In the genomic region with DNA sequence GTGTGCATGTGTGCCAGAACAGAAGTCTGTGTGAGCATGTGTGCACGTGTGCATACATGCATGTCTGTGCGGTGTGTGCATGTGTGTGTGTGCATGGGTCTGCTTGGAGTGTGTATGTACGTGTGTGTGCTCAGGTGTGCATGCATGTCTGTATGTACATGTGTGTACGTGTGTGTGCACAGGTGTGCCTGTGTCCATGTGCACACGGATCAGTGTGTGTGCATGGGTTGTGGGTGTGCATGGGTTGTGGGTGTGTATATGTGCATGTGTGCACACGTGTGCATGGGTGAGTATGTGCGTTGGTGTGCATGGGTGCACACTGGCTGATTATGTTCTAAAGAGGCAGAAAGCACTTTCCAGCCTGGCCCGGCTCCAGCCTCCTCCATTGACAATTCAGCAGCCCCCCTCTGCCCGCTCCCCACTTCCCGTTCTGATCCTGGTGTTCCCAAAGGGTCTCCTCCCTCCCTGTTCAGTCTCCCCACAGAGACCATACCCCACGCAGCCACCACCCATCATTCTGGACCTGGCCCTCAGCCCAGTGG, we compare ENCODE assay signal across 1 cellular context.
TF ChIP-seq lines count a peak whose summit lies in the region.

No MANE protein-coding gene starts in this region.

TF ChIP-seq in GM12878, 131 proteins besides CTCF, POLR2A, EP300 and RAD21 (continued from another document):
- peak; percentile 4 for TF ChIP-seq BCL3 (IDR thresholded peaks at IDR 0.05; ENCODE audit: borderline replicate concordance, insufficient read depth, low read depth, low read length, poor library complexity, severe bottlenecking)
- TF ChIP-seq CREB1 (IDR thresholded peaks at IDR 0.05; ENCODE audit: low read depth), result no peak
- no peak for TF ChIP-seq CBFB (IDR thresholded peaks at IDR 0.05; ENCODE audit: low read depth)
TF ChIP-seq in GM12878: peak in this region for 1.
